In genomic region chr17:81991684-81992513, GRCh38 we compare ENCODE assay signal across 2 cellular contexts.
TF ChIP-seq lines count a peak whose summit lies in the region.

No MANE protein-coding gene starts in this region.

TF ChIP-seq in A549, 52 proteins besides CTCF, POLR2A, EP300 and RAD21:
- TF ChIP-seq MAX (IDR thresholded peaks at IDR 0.05) (no peak), RCOR1 (IDR thresholded peaks at IDR 0.05; ENCODE audit: low read depth, low read length) (no peak), RARB (CRISPR knock-in tag; IDR thresholded peaks at IDR 0.05) (no peak), REST (IDR thresholded peaks at IDR 0.05) (no peak), FOSL2 (IDR thresholded peaks at IDR 0.05) (no peak), FOSL2 (CRISPR knock-in tag; IDR thresholded peaks at IDR 0.05) (no peak), NPAS2 (CRISPR knock-in tag; IDR thresholded peaks at IDR 0.05; ENCODE audit: borderline replicate concordance) (no peak), EHMT2 (IDR thresholded peaks at IDR 0.05; ENCODE audit: low read depth) (no peak), TFCP2L1 (CRISPR knock-in tag; IDR thresholded peaks at IDR 0.05) (no peak), SREBF2 (IDR thresholded peaks at IDR 0.05) (no peak), CHD4 (IDR thresholded peaks at IDR 0.05; ENCODE audit: borderline replicate concordance) (no peak), SMC3 (IDR thresholded peaks at IDR 0.05) (no peak), FOSB (CRISPR knock-in tag; IDR thresholded peaks at IDR 0.05) (no peak), CBX8 (IDR thresholded peaks at IDR 0.05) (no peak), KDM1A (IDR thresholded peaks at IDR 0.05; ENCODE audit: low read depth) (no peak), BCL3 (IDR thresholded peaks at IDR 0.05) (no peak), E2F6 (IDR thresholded peaks at IDR 0.05; ENCODE audit: borderline replicate concordance, low read depth) (no peak), MAZ (IDR thresholded peaks at IDR 0.05; ENCODE audit: borderline replicate concordance, low read depth, low read length) (no peak), PHF8 (IDR thresholded peaks at IDR 0.05; ENCODE audit: borderline replicate concordance, low read depth) (no peak), CHD2 (IDR thresholded peaks at IDR 0.05; ENCODE audit: low read length, partially characterized antibody) (no peak), HES2 (IDR thresholded peaks at IDR 0.05) (no peak)

TF ChIP-seq in HepG2, 621 proteins besides CTCF, POLR2A, EP300 and RAD21 (continues in another document):
- TF ChIP-seq ATF4 (CRISPR knock-in tag; IDR thresholded peaks at IDR 0.05) (peak in 1 of 2 experiments; percentile 80; a peak in 2 of 4 replicates), ZSCAN22 (CRISPR knock-in tag; IDR thresholded peaks at IDR 0.05) (0 out of 2 replicates have a peak, but pooled peaks have one; percentile 2), PHF21A (CRISPR knock-in tag; IDR thresholded peaks at IDR 0.05) (peak; percentile 98), FIP1L1 (IDR thresholded peaks at IDR 0.05; ENCODE audit: borderline replicate concordance, insufficient read depth, low read depth, low read length) (peak; percentile 78), ZNF563 (CRISPR knock-in tag; IDR thresholded peaks at IDR 0.05) (peak; percentile 88), TCF7L2 (IDR thresholded peaks at IDR 0.05; ENCODE audit: low read depth, low read length) (peak; percentile 94), THAP7 (CRISPR knock-in tag; IDR thresholded peaks at IDR 0.05) (no peak), ELF1 (CRISPR knock-in tag; IDR thresholded peaks at IDR 0.05) (peak; percentile 57), ZNF782 (CRISPR knock-in tag; IDR thresholded peaks at IDR 0.05; ENCODE audit: borderline replicate concordance) (peak; percentile 81; the same call in 1 of the 2 replicates), ZBTB3 (CRISPR knock-in tag; IDR thresholded peaks at IDR 0.05; ENCODE audit: borderline replicate concordance, low read depth) (peak; percentile 59), ZNF589 (CRISPR knock-in tag; conservative IDR thresholded peaks at IDR 0.05) (peak; percentile 34), ZNF292 (CRISPR knock-in tag; IDR thresholded peaks at IDR 0.05; ENCODE audit: borderline replicate concordance, low read depth) (peak; percentile 63), POGK (CRISPR knock-in tag; conservative IDR thresholded peaks at IDR 0.05) (peak; percentile 97), ATM (IDR thresholded peaks at IDR 0.05; ENCODE audit: borderline replicate concordance) (no peak), PCBP2 (optimal IDR thresholded peaks at IDR 0.05; ENCODE audit: low read depth, low read length, poor library complexity, severe bottlenecking) (no peak), ZNF260 (CRISPR knock-in tag; IDR thresholded peaks at IDR 0.05; ENCODE audit: borderline replicate concordance, low read depth) (no peak), GTF3A (CRISPR knock-in tag; conservative IDR thresholded peaks at IDR 0.05) (no peak; the same call in 1 of the 2 replicates), DNMT1 (CRISPR knock-in tag; IDR thresholded peaks at IDR 0.05) (peak; percentile 12), ZNF790 (CRISPR knock-in tag; IDR thresholded peaks at IDR 0.05; ENCODE audit: borderline replicate concordance) (peak; percentile 23; the same call in 1 of the 2 replicates), IRF1 (CRISPR knock-in tag; IDR thresholded peaks at IDR 0.05; ENCODE audit: low read depth) (no peak), ZNF318 (CRISPR knock-in tag; IDR thresholded peaks at IDR 0.05) (0 out of 2 replicates have a peak, but pooled peaks have one; percentile 0), RNF2 (conservative IDR thresholded peaks at IDR 0.05; ENCODE audit: low read depth) (peak; percentile 88), MED1 (CRISPR knock-in tag; IDR thresholded peaks at IDR 0.05) (peak; percentile 90), KLF11 (CRISPR knock-in tag; IDR thresholded peaks at IDR 0.05) (0 out of 2 replicates have a peak, but pooled peaks have one; percentile 69), NR0B2 (CRISPR knock-in tag; IDR thresholded peaks at IDR 0.05) (peak; percentile 75), ZBTB21 (CRISPR knock-in tag; IDR thresholded peaks at IDR 0.05) (peak; percentile 49; the same call in 1 of the 2 replicates), CHCHD3 (CRISPR knock-in tag; IDR thresholded peaks at IDR 0.05) (no peak), PPARG (CRISPR knock-in tag; conservative IDR thresholded peaks at IDR 0.05) (peak; percentile 70; the same call in 1 of the 2 replicates), NFRKB (IDR thresholded peaks at IDR 0.05) (no peak), PHB2 (IDR thresholded peaks at IDR 0.05; ENCODE audit: partially characterized antibody) (no peak), ZNF800 (CRISPR knock-in tag; IDR thresholded peaks at IDR 0.05) (peak; percentile 95), HNRNPK (IDR thresholded peaks at IDR 0.05; ENCODE audit: low read depth, low read length, poor library complexity, severe bottlenecking) (peak; percentile 65), ZNF253 (CRISPR knock-in tag; IDR thresholded peaks at IDR 0.05; ENCODE audit: borderline replicate concordance) (peak; percentile 78; the same call in 1 of the 2 replicates), ZNF503 (CRISPR knock-in tag; IDR thresholded peaks at IDR 0.05) (peak; percentile 54), ZMAT5 (CRISPR knock-in tag; IDR thresholded peaks at IDR 0.05; ENCODE audit: borderline replicate concordance, low read depth) (no peak), ZNF451 (CRISPR knock-in tag; IDR thresholded peaks at IDR 0.05) (no peak; the same call in 1 of the 2 replicates)
